1 cellular context compared by ENCODE assay signal in the genomic region with DNA sequence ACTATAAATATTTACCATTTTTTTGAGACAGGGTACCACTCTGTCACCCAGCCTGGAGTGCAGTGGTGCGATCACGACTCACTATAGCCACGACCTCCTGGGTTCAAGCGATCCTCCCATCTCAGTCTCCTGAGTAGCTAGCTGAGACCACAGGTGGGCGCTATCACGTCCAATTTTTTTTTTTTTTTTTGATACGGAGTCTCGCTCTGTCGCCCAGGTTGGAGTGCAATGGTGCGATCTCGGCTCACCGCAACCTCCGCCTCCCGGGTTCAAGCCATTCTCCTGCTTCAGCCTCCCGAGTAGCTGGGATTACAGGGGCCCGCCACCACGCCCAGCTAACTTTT.
TF ChIP-seq lines count a peak whose summit lies in the region.
"Not testable (repeated sequence)": the region's sequence is repeated elsewhere in the genome, so short reads cannot be mapped to it uniquely, and the experiment has no call there.

No MANE protein-coding gene starts in this region.

TF ChIP-seq in K562, 482 proteins besides CTCF, POLR2A, EP300 and RAD21 (continues in another document):
- TF ChIP-seq ZNF316 (IDR thresholded peaks at IDR 0.05) (peak; percentile 43; the same call in 1 of the 2 replicates), DACH1 (IDR thresholded peaks at IDR 0.05; ENCODE audit: partially characterized antibody) (peak; percentile 7), PHB2 (IDR thresholded peaks at IDR 0.05; ENCODE audit: low read depth) (0 out of 2 replicates have a peak, but pooled peaks have one; percentile 9), TAF7 (tag; IDR thresholded peaks at IDR 0.05) (peak; percentile 71), SMARCA4 (IDR thresholded peaks at IDR 0.05) (0 out of 2 replicates have a peak, but pooled peaks have one; percentile 49), ARNT (IDR thresholded peaks at IDR 0.05) (peak in 1 of 2 experiments; percentile 39; a peak in 3 of 4 replicates), BCOR (IDR thresholded peaks at IDR 0.05) (peak; percentile 85), ARID1B (IDR thresholded peaks at IDR 0.05) (peak; percentile 45; the same call in 1 of the 2 replicates), NBN (IDR thresholded peaks at IDR 0.05; ENCODE audit: low read depth) (peak; percentile 49; the same call in 1 of the 2 replicates), LARP7 (IDR thresholded peaks at IDR 0.05) (peak; percentile 47; the same call in 1 of the 2 replicates), MTA2 (IDR thresholded peaks at IDR 0.05; ENCODE audit: low read depth) (peak; percentile 23; the same call in 1 of the 2 replicates), SMARCA5 (IDR thresholded peaks at IDR 0.05) (peak; percentile 92; the same call in 1 of the 2 replicates), DPF2 (IDR thresholded peaks at IDR 0.05) (0 out of 2 replicates have a peak, but pooled peaks have one; percentile 38), NFIC (IDR thresholded peaks at IDR 0.05) (peak; percentile 42), CC2D1A (IDR thresholded peaks at IDR 0.05) (peak; percentile 82), TAF9B (IDR thresholded peaks at IDR 0.05; ENCODE audit: partially characterized antibody) (peak; percentile 3), MTA1 (IDR thresholded peaks at IDR 0.05; ENCODE audit: borderline replicate concordance) (peak; percentile 25; the same call in 1 of the 2 replicates), KDM1A (IDR thresholded peaks at IDR 0.05) (0 out of 4 replicates have a peak, but pooled peaks have one; percentile 25 to 44), GATAD2A (IDR thresholded peaks at IDR 0.05) (0 out of 2 replicates have a peak, but pooled peaks have one; percentile 34), TRIM24 (IDR thresholded peaks at IDR 0.05) (0 out of 4 replicates have a peak, but pooled peaks of 1 of the 2 experiments have one; percentile 22), CBX3 (IDR thresholded peaks at IDR 0.05; ENCODE audit: borderline replicate concordance in 1 of 2, low read length in 2 of 2) (peak in 1 of 2 experiments; percentile 74; a peak in 2 of 3 replicates), ESRRA (IDR thresholded peaks at IDR 0.05; ENCODE audit: borderline replicate concordance, low read depth) (peak; percentile 37; the same call in 1 of the 2 replicates), ZKSCAN8 (CRISPR knock-in tag; IDR thresholded peaks at IDR 0.05) (peak; percentile 43; the same call in 1 of the 2 replicates), THRAP3 (IDR thresholded peaks at IDR 0.05; ENCODE audit: borderline replicate concordance) (peak; percentile 92), ZNF384 (IDR thresholded peaks at IDR 0.05; ENCODE audit: low read depth, low read length) (peak; percentile 97), ZNF121 (CRISPR knock-in tag; conservative IDR thresholded peaks at IDR 0.05) (peak; percentile 56), MIER1 (IDR thresholded peaks at IDR 0.05; ENCODE audit: low read depth) (peak; percentile 44; the same call in 1 of the 2 replicates), LCOR (CRISPR knock-in tag; IDR thresholded peaks at IDR 0.05) (0 out of 2 replicates have a peak, but pooled peaks have one; percentile 14), HLTF (IDR thresholded peaks at IDR 0.05) (peak; percentile 91), HDAC3 (IDR thresholded peaks at IDR 0.05; ENCODE audit: borderline replicate concordance, partially characterized antibody) (peak; percentile 13), NCOR1 (IDR thresholded peaks at IDR 0.05) (0 out of 2 replicates have a peak, but pooled peaks have one; percentile 13), MECOM (CRISPR knock-in tag; IDR thresholded peaks at IDR 0.05) (peak; percentile 42; the same call in 1 of the 2 replicates), ZNF12 (CRISPR knock-in tag; IDR thresholded peaks at IDR 0.05) (0 out of 2 replicates have a peak, but pooled peaks have one; percentile 58), JUND (IDR thresholded peaks at IDR 0.05; ENCODE audit: borderline replicate concordance, low read depth, low read length) (peak; percentile 44; the same call in 1 of the 2 replicates)
- TF ChIP-seq, protein P1, sequence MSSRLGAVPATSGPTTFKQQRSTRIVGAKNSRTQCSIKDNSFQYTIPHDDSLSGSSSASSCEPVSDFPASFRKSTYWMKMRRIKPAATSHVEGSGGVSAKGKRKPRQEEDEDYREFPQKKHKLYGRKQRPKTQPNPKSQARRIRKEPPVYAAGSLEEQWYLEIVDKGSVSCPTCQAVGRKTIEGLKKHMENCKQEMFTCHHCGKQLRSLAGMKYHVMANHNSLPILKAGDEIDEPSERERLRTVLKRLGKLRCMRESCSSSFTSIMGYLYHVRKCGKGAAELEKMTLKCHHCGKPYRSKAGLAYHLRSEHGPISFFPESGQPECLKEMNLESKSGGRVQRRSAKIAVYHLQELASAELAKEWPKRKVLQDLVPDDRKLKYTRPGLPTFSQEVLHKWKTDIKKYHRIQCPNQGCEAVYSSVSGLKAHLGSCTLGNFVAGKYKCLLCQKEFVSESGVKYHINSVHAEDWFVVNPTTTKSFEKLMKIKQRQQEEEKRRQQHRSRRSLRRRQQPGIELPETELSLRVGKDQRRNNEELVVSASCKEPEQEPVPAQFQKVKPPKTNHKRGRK (tag; IDR thresholded peaks at IDR 0.05) = peak; percentile 2; the same call in 1 of the 2 replicates
- TF ChIP-seq, protein P2, sequence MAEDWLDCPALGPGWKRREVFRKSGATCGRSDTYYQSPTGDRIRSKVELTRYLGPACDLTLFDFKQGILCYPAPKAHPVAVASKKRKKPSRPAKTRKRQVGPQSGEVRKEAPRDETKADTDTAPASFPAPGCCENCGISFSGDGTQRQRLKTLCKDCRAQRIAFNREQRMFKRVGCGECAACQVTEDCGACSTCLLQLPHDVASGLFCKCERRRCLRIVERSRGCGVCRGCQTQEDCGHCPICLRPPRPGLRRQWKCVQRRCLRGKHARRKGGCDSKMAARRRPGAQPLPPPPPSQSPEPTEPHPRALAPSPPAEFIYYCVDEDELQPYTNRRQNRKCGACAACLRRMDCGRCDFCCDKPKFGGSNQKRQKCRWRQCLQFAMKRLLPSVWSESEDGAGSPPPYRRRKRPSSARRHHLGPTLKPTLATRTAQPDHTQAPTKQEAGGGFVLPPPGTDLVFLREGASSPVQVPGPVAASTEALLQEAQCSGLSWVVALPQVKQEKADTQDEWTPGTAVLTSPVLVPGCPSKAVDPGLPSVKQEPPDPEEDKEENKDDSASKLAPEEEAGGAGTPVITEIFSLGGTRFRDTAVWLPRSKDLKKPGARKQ (CRISPR knock-in tag; IDR thresholded peaks at IDR 0.05) = peak; percentile 90
- TF ChIP-seq, protein P3, sequence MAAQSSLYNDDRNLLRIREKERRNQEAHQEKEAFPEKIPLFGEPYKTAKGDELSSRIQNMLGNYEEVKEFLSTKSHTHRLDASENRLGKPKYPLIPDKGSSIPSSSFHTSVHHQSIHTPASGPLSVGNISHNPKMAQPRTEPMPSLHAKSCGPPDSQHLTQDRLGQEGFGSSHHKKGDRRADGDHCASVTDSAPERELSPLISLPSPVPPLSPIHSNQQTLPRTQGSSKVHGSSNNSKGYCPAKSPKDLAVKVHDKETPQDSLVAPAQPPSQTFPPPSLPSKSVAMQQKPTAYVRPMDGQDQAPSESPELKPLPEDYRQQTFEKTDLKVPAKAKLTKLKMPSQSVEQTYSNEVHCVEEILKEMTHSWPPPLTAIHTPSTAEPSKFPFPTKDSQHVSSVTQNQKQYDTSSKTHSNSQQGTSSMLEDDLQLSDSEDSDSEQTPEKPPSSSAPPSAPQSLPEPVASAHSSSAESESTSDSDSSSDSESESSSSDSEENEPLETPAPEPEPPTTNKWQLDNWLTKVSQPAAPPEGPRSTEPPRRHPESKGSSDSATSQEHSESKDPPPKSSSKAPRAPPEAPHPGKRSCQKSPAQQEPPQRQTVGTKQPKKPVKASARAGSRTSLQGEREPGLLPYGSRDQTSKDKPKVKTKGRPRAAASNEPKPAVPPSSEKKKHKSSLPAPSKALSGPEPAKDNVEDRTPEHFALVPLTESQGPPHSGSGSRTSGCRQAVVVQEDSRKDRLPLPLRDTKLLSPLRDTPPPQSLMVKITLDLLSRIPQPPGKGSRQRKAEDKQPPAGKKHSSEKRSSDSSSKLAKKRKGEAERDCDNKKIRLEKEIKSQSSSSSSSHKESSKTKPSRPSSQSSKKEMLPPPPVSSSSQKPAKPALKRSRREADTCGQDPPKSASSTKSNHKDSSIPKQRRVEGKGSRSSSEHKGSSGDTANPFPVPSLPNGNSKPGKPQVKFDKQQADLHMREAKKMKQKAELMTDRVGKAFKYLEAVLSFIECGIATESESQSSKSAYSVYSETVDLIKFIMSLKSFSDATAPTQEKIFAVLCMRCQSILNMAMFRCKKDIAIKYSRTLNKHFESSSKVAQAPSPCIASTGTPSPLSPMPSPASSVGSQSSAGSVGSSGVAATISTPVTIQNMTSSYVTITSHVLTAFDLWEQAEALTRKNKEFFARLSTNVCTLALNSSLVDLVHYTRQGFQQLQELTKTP (IDR thresholded peaks at IDR 0.05; ENCODE audit: low read depth in 1 of 2, partially characterized antibody in 2 of 2) = peak in 1 of 2 experiments; percentile 15
- TF ChIP-seq, protein P4, sequence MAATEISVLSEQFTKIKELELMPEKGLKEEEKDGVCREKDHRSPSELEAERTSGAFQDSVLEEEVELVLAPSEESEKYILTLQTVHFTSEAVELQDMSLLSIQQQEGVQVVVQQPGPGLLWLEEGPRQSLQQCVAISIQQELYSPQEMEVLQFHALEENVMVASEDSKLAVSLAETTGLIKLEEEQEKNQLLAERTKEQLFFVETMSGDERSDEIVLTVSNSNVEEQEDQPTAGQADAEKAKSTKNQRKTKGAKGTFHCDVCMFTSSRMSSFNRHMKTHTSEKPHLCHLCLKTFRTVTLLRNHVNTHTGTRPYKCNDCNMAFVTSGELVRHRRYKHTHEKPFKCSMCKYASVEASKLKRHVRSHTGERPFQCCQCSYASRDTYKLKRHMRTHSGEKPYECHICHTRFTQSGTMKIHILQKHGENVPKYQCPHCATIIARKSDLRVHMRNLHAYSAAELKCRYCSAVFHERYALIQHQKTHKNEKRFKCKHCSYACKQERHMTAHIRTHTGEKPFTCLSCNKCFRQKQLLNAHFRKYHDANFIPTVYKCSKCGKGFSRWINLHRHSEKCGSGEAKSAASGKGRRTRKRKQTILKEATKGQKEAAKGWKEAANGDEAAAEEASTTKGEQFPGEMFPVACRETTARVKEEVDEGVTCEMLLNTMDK (IDR thresholded peaks at IDR 0.05; ENCODE audit: borderline replicate concordance, insufficient read depth, low read depth, low read length, poor library complexity, severe bottlenecking) = peak; percentile 41
- TF ChIP-seq, protein P5, sequence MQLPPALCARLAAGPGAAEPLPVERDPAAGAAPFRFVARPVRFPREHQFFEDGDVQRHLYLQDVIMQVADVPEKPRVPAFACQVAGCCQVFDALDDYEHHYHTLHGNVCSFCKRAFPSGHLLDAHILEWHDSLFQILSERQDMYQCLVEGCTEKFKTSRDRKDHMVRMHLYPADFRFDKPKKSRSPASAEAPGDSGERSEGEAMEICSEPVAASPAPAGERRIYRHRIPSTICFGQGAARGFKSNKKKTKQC (CRISPR knock-in tag; IDR thresholded peaks at IDR 0.05) = 0 out of 2 replicates have a peak, but pooled peaks have one; percentile 17
- TF ChIP-seq, protein P6, sequence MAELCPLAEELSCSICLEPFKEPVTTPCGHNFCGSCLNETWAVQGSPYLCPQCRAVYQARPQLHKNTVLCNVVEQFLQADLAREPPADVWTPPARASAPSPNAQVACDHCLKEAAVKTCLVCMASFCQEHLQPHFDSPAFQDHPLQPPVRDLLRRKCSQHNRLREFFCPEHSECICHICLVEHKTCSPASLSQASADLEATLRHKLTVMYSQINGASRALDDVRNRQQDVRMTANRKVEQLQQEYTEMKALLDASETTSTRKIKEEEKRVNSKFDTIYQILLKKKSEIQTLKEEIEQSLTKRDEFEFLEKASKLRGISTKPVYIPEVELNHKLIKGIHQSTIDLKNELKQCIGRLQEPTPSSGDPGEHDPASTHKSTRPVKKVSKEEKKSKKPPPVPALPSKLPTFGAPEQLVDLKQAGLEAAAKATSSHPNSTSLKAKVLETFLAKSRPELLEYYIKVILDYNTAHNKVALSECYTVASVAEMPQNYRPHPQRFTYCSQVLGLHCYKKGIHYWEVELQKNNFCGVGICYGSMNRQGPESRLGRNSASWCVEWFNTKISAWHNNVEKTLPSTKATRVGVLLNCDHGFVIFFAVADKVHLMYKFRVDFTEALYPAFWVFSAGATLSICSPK (IDR thresholded peaks at IDR 0.05; ENCODE audit: borderline replicate concordance) = 0 out of 2 replicates have a peak, but pooled peaks have one; percentile 23
- TF ChIP-seq, protein P7, sequence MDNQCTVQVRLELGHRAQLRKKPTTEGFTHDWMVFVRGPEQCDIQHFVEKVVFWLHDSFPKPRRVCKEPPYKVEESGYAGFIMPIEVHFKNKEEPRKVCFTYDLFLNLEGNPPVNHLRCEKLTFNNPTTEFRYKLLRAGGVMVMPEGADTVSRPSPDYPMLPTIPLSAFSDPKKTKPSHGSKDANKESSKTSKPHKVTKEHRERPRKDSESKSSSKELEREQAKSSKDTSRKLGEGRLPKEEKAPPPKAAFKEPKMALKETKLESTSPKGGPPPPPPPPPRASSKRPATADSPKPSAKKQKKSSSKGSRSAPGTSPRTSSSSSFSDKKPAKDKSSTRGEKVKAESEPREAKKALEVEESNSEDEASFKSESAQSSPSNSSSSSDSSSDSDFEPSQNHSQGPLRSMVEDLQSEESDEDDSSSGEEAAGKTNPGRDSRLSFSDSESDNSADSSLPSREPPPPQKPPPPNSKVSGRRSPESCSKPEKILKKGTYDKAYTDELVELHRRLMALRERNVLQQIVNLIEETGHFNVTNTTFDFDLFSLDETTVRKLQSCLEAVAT (IDR thresholded peaks at IDR 0.05) = peak; percentile 58 to 95; a peak in 3 of 4 replicates
- TF ChIP-seq, protein P8, sequence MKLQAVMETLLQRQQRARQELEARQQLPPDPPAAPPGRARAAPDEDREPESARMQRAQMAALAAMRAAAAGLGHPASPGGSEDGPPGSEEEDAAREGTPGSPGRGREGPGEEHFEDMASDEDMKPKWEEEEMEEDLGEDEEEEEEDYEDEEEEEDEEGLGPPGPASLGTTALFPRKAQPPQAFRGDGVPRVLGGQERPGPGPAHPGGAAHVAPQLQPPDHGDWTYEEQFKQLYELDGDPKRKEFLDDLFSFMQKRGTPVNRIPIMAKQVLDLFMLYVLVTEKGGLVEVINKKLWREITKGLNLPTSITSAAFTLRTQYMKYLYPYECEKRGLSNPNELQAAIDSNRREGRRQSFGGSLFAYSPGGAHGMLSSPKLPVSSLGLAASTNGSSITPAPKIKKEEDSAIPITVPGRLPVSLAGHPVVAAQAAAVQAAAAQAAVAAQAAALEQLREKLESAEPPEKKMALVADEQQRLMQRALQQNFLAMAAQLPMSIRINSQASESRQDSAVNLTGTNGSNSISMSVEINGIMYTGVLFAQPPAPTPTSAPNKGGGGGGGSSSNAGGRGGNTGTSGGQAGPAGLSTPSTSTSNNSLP (IDR thresholded peaks at IDR 0.05; ENCODE audit: borderline replicate concordance, low read depth, low read length) = peak; percentile 70; the same call in 1 of the 2 replicates
- TF ChIP-seq, protein P9, sequence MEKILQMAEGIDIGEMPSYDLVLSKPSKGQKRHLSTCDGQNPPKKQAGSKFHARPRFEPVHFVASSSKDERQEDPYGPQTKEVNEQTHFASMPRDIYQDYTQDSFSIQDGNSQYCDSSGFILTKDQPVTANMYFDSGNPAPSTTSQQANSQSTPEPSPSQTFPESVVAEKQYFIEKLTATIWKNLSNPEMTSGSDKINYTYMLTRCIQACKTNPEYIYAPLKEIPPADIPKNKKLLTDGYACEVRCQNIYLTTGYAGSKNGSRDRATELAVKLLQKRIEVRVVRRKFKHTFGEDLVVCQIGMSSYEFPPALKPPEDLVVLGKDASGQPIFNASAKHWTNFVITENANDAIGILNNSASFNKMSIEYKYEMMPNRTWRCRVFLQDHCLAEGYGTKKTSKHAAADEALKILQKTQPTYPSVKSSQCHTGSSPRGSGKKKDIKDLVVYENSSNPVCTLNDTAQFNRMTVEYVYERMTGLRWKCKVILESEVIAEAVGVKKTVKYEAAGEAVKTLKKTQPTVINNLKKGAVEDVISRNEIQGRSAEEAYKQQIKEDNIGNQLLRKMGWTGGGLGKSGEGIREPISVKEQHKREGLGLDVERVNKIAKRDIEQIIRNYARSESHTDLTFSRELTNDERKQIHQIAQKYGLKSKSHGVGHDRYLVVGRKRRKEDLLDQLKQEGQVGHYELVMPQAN (IDR thresholded peaks at IDR 0.05; ENCODE audit: borderline replicate concordance) = peak; percentile 52; the same call in 1 of the 2 replicates
- not testable (repeated sequence) for TF ChIP-seq JUND (tag; IDR thresholded peaks at IDR 0.05; ENCODE audit: borderline replicate concordance, low read depth, low read length)
